9 cellular contexts compared by ENCODE assay signal in the genomic region with DNA sequence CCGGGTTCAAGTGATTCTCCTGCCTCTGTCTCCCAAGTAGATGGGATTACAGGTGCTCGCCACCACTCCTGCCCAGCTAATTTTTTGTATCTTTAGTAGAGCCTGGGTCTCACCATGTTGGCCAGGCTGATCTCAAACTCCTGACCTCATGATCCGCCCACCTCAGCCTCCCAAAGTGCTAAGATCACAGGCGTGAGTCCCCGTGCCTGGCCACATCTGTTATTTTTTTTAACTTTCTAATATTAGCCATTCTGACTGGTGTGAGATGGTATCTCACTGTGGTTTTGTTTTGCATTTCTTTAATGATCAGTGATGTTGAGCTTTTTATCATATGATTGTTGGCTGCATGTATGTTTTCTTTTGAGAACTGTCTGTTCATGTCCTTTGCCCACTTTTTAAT. TPM values are rescaled to one million over a fixed set of nuclear protein-coding genes. Genes with fewer than 3 reads are reported as not detected.
"Had no signal": no experiment of that assay in that cellular context is flagged by ENCODE, and none has a peak within 500 bp of the region (broad histone marks: within the 10 kb centered on the region; RNA-seq: fewer than 3 reads in every experiment).

No MANE protein-coding gene starts in this region.

RNA-seq across cellular contexts. Expression of a gene that starts 35.4 kb away (rescaled TPM):
- total RNA-seq: HepG2, IMR-90, K562, LHCN-M2, PC-9, RPMI7951, SJCRH30 had no signal
- polyA plus RNA-seq: HepG2, IMR-90, K562 had no signal

RNA-seq across cellular contexts. Expression of a gene that starts 40.9 kb away (rescaled TPM):
- total RNA-seq: HepG2, HT1080, IMR-90, K562, LHCN-M2, PC-9, Right ventricle myocardium inferior, RPMI7951, SJCRH30 had no signal
- polyA plus RNA-seq: HepG2, IMR-90, K562 had no signal
